Comparison of ENCODE assay signal across 6 cellular contexts in genomic region chr16:81894592-81894991, GRCh38.
"Had no signal": no experiment of that assay in that cellular context is flagged by ENCODE, and none has a peak within 500 bp of the region (broad histone marks: within the 10 kb centered on the region; RNA-seq: fewer than 3 reads in every experiment).

No MANE protein-coding gene starts in this region.

- DNase-seq: IMR-90, KBM-7, KG1 had no signal

- H3K4me1 Mint-ChIP-seq: IgD-negative memory B cell had no signal

- H3K4me3 ChIP-seq: K562 had no signal

- H3K9me3 Mint-ChIP-seq: IgD-negative memory B cell had no signal

- H3K4me3 Mint-ChIP-seq: IgD-negative memory B cell had no signal

- H3K27me3 Mint-ChIP-seq: IgD-negative memory B cell had no signal

- H3K27ac ChIP-seq: HL-60 had no signal
